In the genomic region with DNA sequence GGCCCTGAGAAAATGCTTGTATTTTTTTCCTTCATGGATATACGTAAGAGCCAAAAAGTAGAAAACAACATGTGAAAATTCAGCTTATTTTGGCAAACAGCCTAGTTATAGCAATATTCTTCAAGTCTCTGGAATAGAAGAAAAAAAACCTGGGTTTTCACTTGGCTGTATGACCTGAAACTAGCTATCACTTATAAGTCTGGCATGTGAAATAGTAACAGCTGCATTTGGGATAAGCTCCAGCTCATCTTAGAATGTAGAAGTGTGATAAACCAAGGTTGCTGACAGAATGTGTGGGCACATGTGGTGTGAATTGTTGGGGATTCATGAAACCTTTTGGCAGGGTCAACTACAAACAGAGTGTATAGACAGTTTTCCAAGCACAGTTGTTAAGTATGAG, we compare ENCODE assay signal across 29 cellular contexts.
A peak's percentile ranks its signal among the peaks of the same experiment; 100 is the strongest.
DNase-seq lines count a peak whose midpoint lies in the region; ATAC-seq, FAIRE-seq and TF ChIP-seq lines count a peak whose summit lies in the region.
"Had no signal": no experiment of that assay in that cellular context is flagged by ENCODE, and none has a peak within 500 bp of the region (broad histone marks: within the 10 kb centered on the region; RNA-seq: fewer than 3 reads in every experiment).

No MANE protein-coding gene starts in this region.

- H3K9me1 ChIP-seq in endothelial cell of umbilical vein (replicated peaks; ENCODE audit: control insufficient read depth, extremely low read depth, insufficient read depth, low read length) = no peaks in the 10 kb centered on the region

- no peak overlapping the region for H3K9ac ChIP-seq in endothelial cell of umbilical vein (replicated peaks; ENCODE audit: extremely low read depth, insufficient read depth, low read length)

- POLR2A ChIA-PET in endothelial cell of umbilical vein (lab: Charles Lee) = no interaction called here

- H3K27me3 ChIP-seq in right atrium auricular region (no peaks in the 10 kb centered on the region), endothelial cell of umbilical vein (ENCODE audit: control insufficient read depth in 2 of 2, insufficient read depth in 2 of 2, low read length in 2 of 2) (no peaks in the 10 kb centered on the region), uterus (no peaks in the 10 kb centered on the region)
- H3K27me3 ChIP-seq: gastrocnemius medialis, MG63, stomach, transverse colon had no signal

- no peaks in the 10 kb centered on the region for H3K36me3 ChIP-seq in right atrium auricular region
- no peaks in the 10 kb centered on the region for H3K36me3 ChIP-seq in endothelial cell of umbilical vein (ENCODE audit: control insufficient read depth in 2 of 2, extremely low read depth in 1 of 2, insufficient read depth in 2 of 2, low read length in 2 of 2)
- H3K36me3 ChIP-seq in uterus = no peaks in the 10 kb centered on the region
- H3K36me3 ChIP-seq: gastrocnemius medialis, MG63, stomach, transverse colon had no signal

- H3K4me1 ChIP-seq in right atrium auricular region = no peaks in the 10 kb centered on the region
- no peaks in the 10 kb centered on the region for H3K4me1 ChIP-seq in endothelial cell of umbilical vein (ENCODE audit: control insufficient read depth, extremely low read depth, insufficient read depth, low read length)
- no peaks in the 10 kb centered on the region for H3K4me1 ChIP-seq in uterus
- H3K4me1 ChIP-seq: gastrocnemius medialis, stomach, transverse colon had no signal

- CTCF ChIA-PET in endothelial cell of umbilical vein (lab: Charles Lee) = interaction anchor here (0.6 to 1.7 kb wide), 3 partner anchors 11 to 60 kb away, joined by 3 to 4 read pairs (median 3); no protein-coding TSS in a partner anchor

- ATAC-seq in left ventricle myocardium superior (peak; percentile 19), HG03442 (IDR thresholded peaks at IDR 0.05; ENCODE audit: unreplicated experiment) (no peak), HG02973 (IDR thresholded peaks at IDR 0.05; ENCODE audit: unreplicated experiment) (no peak)
- ATAC-seq: activated T-helper 17 cell treated with anti-CD3 and anti-CD28 coated beads, Interleukin-2, amount 50 U/mL, for 72 hours; gastrocnemius medialis; left colon; naive thymus-derived CD4-positive, alpha-beta T cell; SK-N-SH treated with all-trans-retinoic acid at 6 μM for 48 hours had no signal

- dilution Hi-C loops in endothelial cell of umbilical vein (cut with MboI; ENCODE audit: extremely low pct_ligation_motif_present, low sequenced_read_pairs) = no loop called here

- H3K4me3 ChIP-seq in right atrium auricular region (no peak overlapping the region), endothelial cell of umbilical vein (replicated peaks in 1 of 3; ENCODE audit: insufficient read depth in 1 of 3, low read depth in 1 of 3, low read length in 3 of 3) (no peak overlapping the region), uterus (no peak overlapping the region)
- H3K4me3 ChIP-seq: gastrocnemius medialis, MG63, stomach, transverse colon had no signal

- no peak overlapping the region for H3K27ac ChIP-seq in right atrium auricular region
- H3K27ac ChIP-seq in endothelial cell of umbilical vein (ENCODE audit: insufficient read depth, low read depth, low read length) = no peak overlapping the region
- peak overlapping the region; percentile 13 to 22 for H3K27ac ChIP-seq in uterus
- H3K27ac ChIP-seq: gastrocnemius medialis, stomach, transverse colon had no signal

- H4K20me1 ChIP-seq in endothelial cell of umbilical vein (replicated peaks; ENCODE audit: control insufficient read depth, extremely low read depth, insufficient read depth, low read length) = no peaks in the 10 kb centered on the region

- intact Hi-C loops in left ventricle myocardium superior (cut with micrococcal nuclease) = no loop called here
- intact Hi-C loops in endothelial cell of umbilical vein (cut with micrococcal nuclease) = no loop called here
- intact Hi-C loops in uterus (cut with DNase I; ENCODE audit: low total_unique reads) = no loop called here

- DNase-seq in left ventricle myocardium superior (no peak), right atrium auricular region (ENCODE audit: low spot score) (no peak), endothelial cell of umbilical vein (ENCODE audit: low read depth, low spot score) (peak; percentile 78), left kidney (ENCODE audit: low read depth, low spot score) (peak; percentile 25), uterus (no peak), iPS-NIHi11 (ENCODE audit: low spot score) (no peak)
- DNase-seq: activated CD4-positive, alpha-beta memory T cell treated with anti-CD3 and anti-CD28 coated beads, Interleukin-2, amount 10 ng/mL, durations not matched to agents 7 days and 5 days; activated CD4-positive, alpha-beta T cell treated with anti-CD3 and anti-CD28 coated beads for 1 hour; anterior cingulate cortex; DMS153; gastrocnemius medialis; left colon; MG63; naive thymus-derived CD4-positive, alpha-beta T cell; NCI-H2029 treated with DMSO at 0.1 percent for 48 hours; NCI-H774; nucleus accumbens; OCI-M1; small intestine; stimulated activated CD4-positive, alpha-beta T cell treated with anti-CD3 and anti-CD28 coated beads, Interleukin-1b, Interleukin-23, amount 100 ng/mL, for 48 hours; stomach; T-helper 2 cell; transverse colon had no signal

- H3K79me2 ChIP-seq in endothelial cell of umbilical vein (ENCODE audit: control insufficient read depth, insufficient read depth, low read length) = no peaks in the 10 kb centered on the region

- FAIRE-seq in endothelial cell of umbilical vein (lab: Jason Lieb, UNC) = no peak
- FAIRE-seq: A204.1, H54, small intestine had no signal

- no peak for TF ChIP-seq POLR2A in endothelial cell of umbilical vein (IDR thresholded peaks at IDR 0.05; ENCODE audit: low read depth, low read length)
- TF ChIP-seq POLR2A in uterus (IDR thresholded peaks at IDR 0.05) = no peak

- no peak overlapping the region for H2AFZ ChIP-seq in endothelial cell of umbilical vein (ENCODE audit: low read depth, low read length)

- no peak overlapping the region for H3K4me2 ChIP-seq in endothelial cell of umbilical vein (ENCODE audit: insufficient read depth, low read length)

- H3K9me3 ChIP-seq in right atrium auricular region = no peaks in the 10 kb centered on the region
- no peaks in the 10 kb centered on the region for H3K9me3 ChIP-seq in endothelial cell of umbilical vein (replicated peaks; ENCODE audit: control insufficient read depth, insufficient read depth, low read length)
- H3K9me3 ChIP-seq in uterus = no peaks in the 10 kb centered on the region
- H3K9me3 ChIP-seq: gastrocnemius medialis, MG63, stomach, transverse colon had no signal

- TF ChIP-seq CTCF in right atrium auricular region (IDR thresholded peaks at IDR 0.05) (no peak), endothelial cell of umbilical vein (IDR thresholded peaks at IDR 0.05; ENCODE audit: extremely low read depth in 1 of 2, insufficient read depth in 1 of 2, low read depth in 1 of 2, low read length in 2 of 2) (no peak), uterus (IDR thresholded peaks at IDR 0.05) (no peak)

- BruUV-seq in endothelial cell of umbilical vein (replicated peaks; lab: Mats Ljungman, UMichigan) = no TSS peak

TF ChIP-seq in endothelial cell of umbilical vein, 7 proteins besides CTCF, POLR2A, EP300 and RAD21:
- TF ChIP-seq MYC (IDR thresholded peaks at IDR 0.05; ENCODE audit: low read depth, low read length) (no peak), JUN (IDR thresholded peaks at IDR 0.05; ENCODE audit: borderline replicate concordance, insufficient read depth, insufficient read length, low read depth) (no peak), POLR2AphosphoS5 (IDR thresholded peaks at IDR 0.05; ENCODE audit: insufficient read depth, low read depth, low read length) (no peak), EZH2 (IDR thresholded peaks at IDR 0.05; ENCODE audit: borderline replicate concordance, low read depth, low read length, severe bottlenecking) (no peak), GATA2 (IDR thresholded peaks at IDR 0.05; ENCODE audit: insufficient read depth, insufficient read length, low read depth, low read length) (no peak), FOS (IDR thresholded peaks at IDR 0.05; ENCODE audit: borderline replicate concordance, insufficient read depth, low read length) (no peak)
- TF ChIP-seq, protein P1, sequence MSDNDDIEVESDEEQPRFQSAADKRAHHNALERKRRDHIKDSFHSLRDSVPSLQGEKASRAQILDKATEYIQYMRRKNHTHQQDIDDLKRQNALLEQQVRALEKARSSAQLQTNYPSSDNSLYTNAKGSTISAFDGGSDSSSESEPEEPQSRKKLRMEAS (IDR thresholded peaks at IDR 0.05; ENCODE audit: insufficient read depth, insufficient read length) = no peak

Comparison
In these comparisons a context has a peak if more than half of its experiments do, and no peak if none do; other contexts are left out.
1. DNase-seq: peak in endothelial cell of umbilical vein (single experiment) and left kidney (single experiment); none in left ventricle myocardium superior (single experiment), right atrium auricular region (single experiment), uterus (0 of 2) and iPS-NIHi11 (single experiment).
2. H3K27ac ChIP-seq: peak in uterus (2 of 2); none in right atrium auricular region (0 of 2) and endothelial cell of umbilical vein (single experiment).